ENCODE assay signal across 8 cellular contexts in the genomic region with DNA sequence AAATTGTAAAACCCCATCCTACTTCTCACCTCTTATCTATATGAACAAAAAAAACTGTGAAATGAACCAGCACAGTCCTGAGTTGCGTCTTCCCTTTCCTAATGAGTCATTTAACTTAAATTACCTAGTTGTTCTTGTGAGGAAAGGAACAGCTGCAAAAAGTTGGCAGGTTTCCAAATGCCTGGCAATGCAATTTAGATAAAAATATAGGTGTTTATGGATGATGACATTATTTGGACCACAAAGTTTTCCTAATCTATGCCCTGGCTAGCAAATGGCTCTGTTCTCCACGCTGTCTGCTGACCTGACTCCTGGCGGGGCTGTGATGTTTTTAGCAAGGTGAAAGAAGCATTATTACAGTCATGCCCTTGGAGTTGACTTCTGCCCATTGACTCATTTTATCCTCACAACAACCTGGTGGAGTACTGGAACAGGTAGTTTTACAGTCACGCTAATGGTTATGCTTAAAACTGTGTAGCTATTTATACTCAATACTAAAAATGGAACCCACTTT. TPM values are rescaled to one million over a fixed set of nuclear protein-coding genes. Genes with fewer than 3 reads are reported as not detected.
DNase-seq lines count a peak whose midpoint lies in the region; ATAC-seq and TF ChIP-seq lines count a peak whose summit lies in the region.

No MANE protein-coding gene starts in this region.

- no peaks in the 10 kb centered on the region for H3K9me3 Mint-ChIP-seq in T-cell

- H3K27ac Mint-ChIP-seq in T-cell, result no peak overlapping the region

- intact Hi-C loops in thyroid gland (cut with DNase I), result no loop called here

- no peaks in the 10 kb centered on the region for H3K9me3 ChIP-seq in thyroid gland

- TF ChIP-seq POLR2A in thyroid gland (IDR thresholded peaks at IDR 0.05), result no peak

- no peaks in the 10 kb centered on the region for H3K36me3 ChIP-seq in thyroid gland

- no peak for TF ChIP-seq CTCF in coronary artery (IDR thresholded peaks at IDR 0.05)
- no peak for TF ChIP-seq CTCF in thyroid gland (IDR thresholded peaks at IDR 0.05)

- H3K4me1 ChIP-seq in thyroid gland, result no peaks in the 10 kb centered on the region

- peak; percentile 58 for DNase-seq in activated CD8-positive, alpha-beta memory T cell treated with anti-CD3 and anti-CD28 coated beads, Interleukin-2, amount 50 U/mL, for 48 hours
- no peak for DNase-seq in activated CD8-positive, alpha-beta memory T cell treated with anti-CD3 and anti-CD28 coated beads for 24 hours
- DNase-seq in NCI-H1105 treated with DMSO at 0.1 percent for 48 hours (lab: John Stamatoyannopoulos, UW) (peak; percentile 73), glomerular endothelial cell (ENCODE audit: extremely low read depth, low read depth, low spot score) (peak; percentile 48), coronary artery (ENCODE audit: low spot score) (no peak), thyroid gland (no peak), T-cell (no peak)

- H3K4me3 ChIP-seq in coronary artery (no peak overlapping the region), thyroid gland (replicated peaks in 1 of 3) (no peak overlapping the region)

- H3K27ac ChIP-seq in coronary artery, result no peak overlapping the region
- H3K27ac ChIP-seq in thyroid gland, result no peak overlapping the region

- H3K36me3 Mint-ChIP-seq in T-cell, result no peaks in the 10 kb centered on the region

- H3K27me3 Mint-ChIP-seq in T-cell, result peaks cover 0 to 2% of the 10 kb centered on the region in 2 donors

- WGBS in thyroid gland, 2 donors, result 82 to 88% methylated on average over 4 of the region's 4 CpGs

- peaks cover 0 to 2% (median 0%) of the 10 kb centered on the region in 3 donors for H3K4me1 Mint-ChIP-seq in T-cell

- ATAC-seq in HG02610 (IDR thresholded peaks at IDR 0.05; ENCODE audit: unreplicated experiment) (peak; percentile 89), T-cell (replicated peaks in 1 of 4) (no peak)

- no peaks in the 10 kb centered on the region for H3K27me3 ChIP-seq in thyroid gland

- no peak overlapping the region for H3K4me3 Mint-ChIP-seq in T-cell

- CTCF ChIA-PET in T-cell (lab: Charles Lee), result no interaction called here

- POLR2A ChIA-PET in T-cell (lab: Charles Lee), result no interaction called here

RNA-seq across cellular contexts. Expression of a gene that starts 29.8 kb away (rescaled TPM):
- total RNA-seq in glomerular endothelial cell (199 and 213 TPM in 2 replicates), thyroid gland (100 to 1,000 TPM; 105 to 123 (median 116) TPM), T-cell (10 to 100 TPM; 21.6 to 30.1 (median 25.9) TPM)

Comparison
In these comparisons a context has a peak if more than half of its experiments do, and no peak if none do; other contexts are left out.
1. DNase-seq: peak in activated CD8-positive, alpha-beta memory T cell treated with anti-CD3 and anti-CD28 coated beads, Interleukin-2, amount 50 U/mL, for 48 hours (single experiment), NCI-H1105 treated with DMSO at 0.1 percent for 48 hours (single experiment) and glomerular endothelial cell (single experiment); none in activated CD8-positive, alpha-beta memory T cell treated with anti-CD3 and anti-CD28 coated beads for 24 hours (single experiment), coronary artery (single experiment), thyroid gland (0 of 2) and T-cell (0 of 34).